In genomic region chr16:66585477-66586239, GRCh38 we compare ENCODE assay signal across 1 cellular context.
TF ChIP-seq lines count a peak whose summit lies in the region.

No MANE protein-coding gene starts in this region.

TF ChIP-seq in H1, 55 proteins besides CTCF, POLR2A, EP300 and RAD21:
- TF ChIP-seq ASH2L (IDR thresholded peaks at IDR 0.05; ENCODE audit: low read length) (no peak), SIN3A (conservative IDR thresholded peaks at IDR 0.05 in 1 of 2, IDR thresholded peaks at IDR 0.05 in 1 of 2; ENCODE audit: low read depth in 1 of 2, low read length in 2 of 2) (no peak), CBX8 (IDR thresholded peaks at IDR 0.05; ENCODE audit: borderline replicate concordance, low read depth, low read length) (no peak), TAF7 (optimal IDR thresholded peaks at IDR 0.05; ENCODE audit: borderline replicate concordance, low read depth, low read length) (no peak), SAP30 (IDR thresholded peaks at IDR 0.05; ENCODE audit: insufficient read depth, insufficient replicate concordance, low read length) (no peak), RXRA (IDR thresholded peaks at IDR 0.05; ENCODE audit: insufficient read depth, low read depth, low read length) (no peak), SIRT6 (IDR thresholded peaks at IDR 0.05; ENCODE audit: low read length) (no peak), CREB1 (IDR thresholded peaks at IDR 0.05) (no peak), KDM5A (IDR thresholded peaks at IDR 0.05; ENCODE audit: low read length) (no peak), MAFK (IDR thresholded peaks at IDR 0.05; ENCODE audit: low read depth, low read length) (no peak), POLR2AphosphoS5 (IDR thresholded peaks at IDR 0.05; ENCODE audit: low read depth, low read length) (no peak), NRF1 (IDR thresholded peaks at IDR 0.05; ENCODE audit: low read depth, low read length) (no peak), CHD1 (IDR thresholded peaks at IDR 0.05; ENCODE audit: low read depth, low read length) (no peak), BRCA1 (IDR thresholded peaks at IDR 0.05; ENCODE audit: low read depth, low read length) (no peak), JUN (IDR thresholded peaks at IDR 0.05; ENCODE audit: low read depth, low read length) (no peak), TBP (IDR thresholded peaks at IDR 0.05; ENCODE audit: low read depth, low read length) (no peak), GABPA (IDR thresholded peaks at IDR 0.05; ENCODE audit: borderline replicate concordance, insufficient read depth, low read length) (no peak), E2F6 (IDR thresholded peaks at IDR 0.05) (no peak), POU5F1 (IDR thresholded peaks at IDR 0.05; ENCODE audit: low read depth, low read length) (no peak)
